ENCODE assay signal across 8 cellular contexts in genomic region chr1:40032240-40032891, GRCh38. TPM values are rescaled to one million over a fixed set of nuclear protein-coding genes. Genes with fewer than 3 reads are reported as not detected.
A peak's percentile ranks its signal among the peaks of the same experiment; 100 is the strongest.
DNase-seq lines count a peak whose midpoint lies in the region; ATAC-seq and TF ChIP-seq lines count a peak whose summit lies in the region.

No MANE protein-coding gene starts in this region.

- TF ChIP-seq POLR2A in uterus (IDR thresholded peaks at IDR 0.05): no peak

- H3K27me3 Mint-ChIP-seq in endothelial cell (ENCODE audit: unreplicated experiment): no peaks in the 10 kb centered on the region
- peaks cover 0 to 16% (median 0%) of the 10 kb centered on the region in 5 donors for H3K27me3 Mint-ChIP-seq in naive thymus-derived CD4-positive, alpha-beta T cell

- H3K36me3 ChIP-seq in naive thymus-derived CD4-positive, alpha-beta T cell (ENCODE audit: control insufficient read depth in 2 of 3, insufficient read depth in 3 of 3, low read length in 3 of 3): no peaks in the 10 kb centered on the region
- H3K36me3 ChIP-seq in uterus: no peaks in the 10 kb centered on the region

- H3K4me3 ChIP-seq in naive thymus-derived CD4-positive, alpha-beta T cell (ENCODE audit: low read length): no peak overlapping the region
- no peak overlapping the region for H3K4me3 ChIP-seq in uterus

- intact Hi-C loops in naive thymus-derived CD4-positive, alpha-beta T cell (cut with micrococcal nuclease): loop anchor here (1.0 to 10.0 kb wide), 6 partner anchors 59 to 298 kb away; partner anchors contain the start of genes MYCL (in 1 of the 2) and PPIE (in 1 of the 2)
- intact Hi-C loops in uterus (cut with DNase I; ENCODE audit: low total_unique reads): no loop called here

- peak; percentile 50 to 69 for DNase-seq in AML-193 (lab: John Stamatoyannopoulos, UW)
- peak; percentile 36 for DNase-seq in NCI-H345 treated with DMSO at 0.1 percent for 48 hours (lab: John Stamatoyannopoulos, UW; ENCODE audit: unreplicated experiment)
- peak; percentile 55 for DNase-seq in activated CD4-positive, alpha-beta T cell treated with anti-CD3 and anti-CD28 coated beads for 48 hours
- DNase-seq in endothelial cell (ENCODE audit: low spot score): peak; percentile 55
- peak in 7 of 9 donors; percentile 21 to 55 (median 47) for DNase-seq in naive thymus-derived CD4-positive, alpha-beta T cell
- DNase-seq in uterus: peak; percentile 26 to 53
- DNase-seq in COLO668 (lab: John Stamatoyannopoulos, UW; ENCODE audit: unreplicated experiment): no peak

- no peaks in the 10 kb centered on the region for H3K9me3 Mint-ChIP-seq in endothelial cell (ENCODE audit: unreplicated experiment)
- no peaks in the 10 kb centered on the region for H3K9me3 Mint-ChIP-seq in naive thymus-derived CD4-positive, alpha-beta T cell

- no peak overlapping the region for H3K27ac ChIP-seq in naive thymus-derived CD4-positive, alpha-beta T cell (ENCODE audit: low read depth, low read length)
- no peak overlapping the region for H3K27ac ChIP-seq in uterus

- no peaks in the 10 kb centered on the region for H3K27me3 ChIP-seq in naive thymus-derived CD4-positive, alpha-beta T cell (ENCODE audit: control insufficient read depth in 2 of 2, insufficient read depth in 2 of 2, low read length in 2 of 2)
- no peaks in the 10 kb centered on the region for H3K27me3 ChIP-seq in uterus

- no peaks in the 10 kb centered on the region for H3K36me3 Mint-ChIP-seq in endothelial cell (ENCODE audit: low read depth, unreplicated experiment)
- H3K36me3 Mint-ChIP-seq in naive thymus-derived CD4-positive, alpha-beta T cell: no peaks in the 10 kb centered on the region

- H3K4me3 Mint-ChIP-seq in endothelial cell (ENCODE audit: unreplicated experiment): no peak overlapping the region
- peak overlapping the region in 4 of 10 donors; percentile 1 to 49 (median 5) for H3K4me3 Mint-ChIP-seq in naive thymus-derived CD4-positive, alpha-beta T cell

- H3K9me3 ChIP-seq in naive thymus-derived CD4-positive, alpha-beta T cell (ENCODE audit: control insufficient read depth in 2 of 3, low read length in 3 of 3): no peaks in the 10 kb centered on the region
- no peaks in the 10 kb centered on the region for H3K9me3 ChIP-seq in uterus

- POLR2A ChIA-PET in naive thymus-derived CD4-positive, alpha-beta T cell (lab: Charles Lee): interaction anchor here (0.6 to 3.1 kb wide), 8 partner anchors 9 to 457 kb away, joined by 3 to 10 read pairs (median 4); no protein-coding TSS in a partner anchor

- peaks cover 13% of the 10 kb centered on the region for H3K4me1 Mint-ChIP-seq in endothelial cell (ENCODE audit: unreplicated experiment)
- peaks cover 28 to 76% (median 56%) of the 10 kb centered on the region in 7 donors for H3K4me1 Mint-ChIP-seq in naive thymus-derived CD4-positive, alpha-beta T cell

- peak; percentile 39 for ATAC-seq in GM19468 (IDR thresholded peaks at IDR 0.05; ENCODE audit: extremely low read depth, unreplicated experiment)
- ATAC-seq in naive thymus-derived CD4-positive, alpha-beta T cell: peak; percentile 79

- CTCF ChIA-PET in naive thymus-derived CD4-positive, alpha-beta T cell (lab: Charles Lee): interaction anchor here (0.6 to 3.8 kb wide), 20 partner anchors 12 to 217 kb away, joined by 3 to 30 read pairs (median 4); no protein-coding TSS in a partner anchor

- peak; percentile 51 for TF ChIP-seq CTCF in endothelial cell (IDR thresholded peaks at IDR 0.05; ENCODE audit: unreplicated experiment)
- peak; percentile 40 to 71 (median 46) for TF ChIP-seq CTCF in uterus (IDR thresholded peaks at IDR 0.05)

- peaks cover 25 to 43% of the 10 kb centered on the region in 2 donors for H3K4me1 ChIP-seq in naive thymus-derived CD4-positive, alpha-beta T cell (ENCODE audit: control insufficient read depth in 2 of 2, insufficient read depth in 2 of 2, low read length in 2 of 2)
- H3K4me1 ChIP-seq in uterus: no peaks in the 10 kb centered on the region

- H3K27ac Mint-ChIP-seq in endothelial cell (ENCODE audit: unreplicated experiment): no peak overlapping the region
- peak overlapping the region in 7 of 9 donors; percentile 38 to 72 (median 53) for H3K27ac Mint-ChIP-seq in naive thymus-derived CD4-positive, alpha-beta T cell

RNA-seq across cellular contexts. Expression of gene CAP1, which starts 8.2 kb away (rescaled TPM):
- 378 TPM for total RNA-seq in endothelial cell (ENCODE audit: unreplicated experiment)
- total RNA-seq in naive thymus-derived CD4-positive, alpha-beta T cell: 100 to 1,000 TPM; 176 to 683 (median 282) TPM
- 100 to 1,000 TPM; 519 to 668 TPM for polyA plus RNA-seq in naive thymus-derived CD4-positive, alpha-beta T cell
- 100 to 1,000 TPM; 136 to 298 (median 224) TPM for total RNA-seq in uterus
